In the genomic region with DNA sequence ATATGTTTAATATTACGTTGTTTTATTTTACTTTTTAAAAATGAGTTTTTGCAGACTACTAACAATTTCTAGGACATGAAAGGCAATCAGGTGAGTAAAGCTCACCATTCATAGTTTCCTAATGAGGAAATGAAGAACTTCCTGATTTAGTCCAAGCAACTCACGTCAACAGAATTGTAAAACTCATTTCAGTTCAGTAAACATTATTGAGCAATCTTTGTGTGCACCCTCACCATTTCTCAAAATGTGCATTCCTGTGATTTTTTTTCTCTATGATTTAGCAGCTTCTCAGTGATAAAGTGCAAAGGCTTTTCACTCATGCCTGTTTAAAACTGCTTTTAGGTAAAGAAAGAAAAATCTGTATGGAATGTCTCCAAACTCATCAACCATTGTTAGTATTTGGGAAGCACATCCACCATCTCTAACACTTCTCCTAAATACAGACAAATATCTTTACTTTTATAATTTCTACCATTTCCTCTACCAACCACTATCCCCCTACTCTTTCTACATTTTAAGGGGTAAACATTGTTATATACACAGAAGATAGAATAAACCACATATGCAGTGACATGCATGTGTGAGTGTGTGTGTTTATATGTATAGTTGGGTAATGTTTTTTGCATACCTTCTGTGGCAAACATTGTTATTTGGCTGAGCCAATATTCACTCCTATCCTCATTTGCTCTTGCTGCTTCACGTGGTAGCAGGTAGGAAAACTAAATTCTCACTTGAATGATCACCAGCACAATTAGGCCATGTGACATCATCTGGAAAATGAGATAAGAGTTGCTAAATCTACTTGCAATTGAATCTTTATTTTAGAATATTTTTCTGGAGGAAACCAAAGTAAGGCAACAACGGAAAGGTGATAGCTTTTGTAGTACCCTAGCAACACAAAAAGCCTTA, we compare ENCODE assay signal across 1 cellular context.
TF ChIP-seq lines count a peak whose summit lies in the region.

No MANE protein-coding gene starts in this region.

TF ChIP-seq in K562, 482 proteins besides CTCF, POLR2A, EP300 and RAD21 (continues in another document):
- TF ChIP-seq RAD51 (IDR thresholded peaks at IDR 0.05; ENCODE audit: borderline replicate concordance, low read depth) = peak; percentile 79
- TF ChIP-seq HEY1 (CRISPR knock-in tag; IDR thresholded peaks at IDR 0.05; ENCODE audit: borderline replicate concordance) = no peak
- no peak for TF ChIP-seq ZNF354B (CRISPR knock-in tag; IDR thresholded peaks at IDR 0.05)
- TF ChIP-seq, protein P1, sequence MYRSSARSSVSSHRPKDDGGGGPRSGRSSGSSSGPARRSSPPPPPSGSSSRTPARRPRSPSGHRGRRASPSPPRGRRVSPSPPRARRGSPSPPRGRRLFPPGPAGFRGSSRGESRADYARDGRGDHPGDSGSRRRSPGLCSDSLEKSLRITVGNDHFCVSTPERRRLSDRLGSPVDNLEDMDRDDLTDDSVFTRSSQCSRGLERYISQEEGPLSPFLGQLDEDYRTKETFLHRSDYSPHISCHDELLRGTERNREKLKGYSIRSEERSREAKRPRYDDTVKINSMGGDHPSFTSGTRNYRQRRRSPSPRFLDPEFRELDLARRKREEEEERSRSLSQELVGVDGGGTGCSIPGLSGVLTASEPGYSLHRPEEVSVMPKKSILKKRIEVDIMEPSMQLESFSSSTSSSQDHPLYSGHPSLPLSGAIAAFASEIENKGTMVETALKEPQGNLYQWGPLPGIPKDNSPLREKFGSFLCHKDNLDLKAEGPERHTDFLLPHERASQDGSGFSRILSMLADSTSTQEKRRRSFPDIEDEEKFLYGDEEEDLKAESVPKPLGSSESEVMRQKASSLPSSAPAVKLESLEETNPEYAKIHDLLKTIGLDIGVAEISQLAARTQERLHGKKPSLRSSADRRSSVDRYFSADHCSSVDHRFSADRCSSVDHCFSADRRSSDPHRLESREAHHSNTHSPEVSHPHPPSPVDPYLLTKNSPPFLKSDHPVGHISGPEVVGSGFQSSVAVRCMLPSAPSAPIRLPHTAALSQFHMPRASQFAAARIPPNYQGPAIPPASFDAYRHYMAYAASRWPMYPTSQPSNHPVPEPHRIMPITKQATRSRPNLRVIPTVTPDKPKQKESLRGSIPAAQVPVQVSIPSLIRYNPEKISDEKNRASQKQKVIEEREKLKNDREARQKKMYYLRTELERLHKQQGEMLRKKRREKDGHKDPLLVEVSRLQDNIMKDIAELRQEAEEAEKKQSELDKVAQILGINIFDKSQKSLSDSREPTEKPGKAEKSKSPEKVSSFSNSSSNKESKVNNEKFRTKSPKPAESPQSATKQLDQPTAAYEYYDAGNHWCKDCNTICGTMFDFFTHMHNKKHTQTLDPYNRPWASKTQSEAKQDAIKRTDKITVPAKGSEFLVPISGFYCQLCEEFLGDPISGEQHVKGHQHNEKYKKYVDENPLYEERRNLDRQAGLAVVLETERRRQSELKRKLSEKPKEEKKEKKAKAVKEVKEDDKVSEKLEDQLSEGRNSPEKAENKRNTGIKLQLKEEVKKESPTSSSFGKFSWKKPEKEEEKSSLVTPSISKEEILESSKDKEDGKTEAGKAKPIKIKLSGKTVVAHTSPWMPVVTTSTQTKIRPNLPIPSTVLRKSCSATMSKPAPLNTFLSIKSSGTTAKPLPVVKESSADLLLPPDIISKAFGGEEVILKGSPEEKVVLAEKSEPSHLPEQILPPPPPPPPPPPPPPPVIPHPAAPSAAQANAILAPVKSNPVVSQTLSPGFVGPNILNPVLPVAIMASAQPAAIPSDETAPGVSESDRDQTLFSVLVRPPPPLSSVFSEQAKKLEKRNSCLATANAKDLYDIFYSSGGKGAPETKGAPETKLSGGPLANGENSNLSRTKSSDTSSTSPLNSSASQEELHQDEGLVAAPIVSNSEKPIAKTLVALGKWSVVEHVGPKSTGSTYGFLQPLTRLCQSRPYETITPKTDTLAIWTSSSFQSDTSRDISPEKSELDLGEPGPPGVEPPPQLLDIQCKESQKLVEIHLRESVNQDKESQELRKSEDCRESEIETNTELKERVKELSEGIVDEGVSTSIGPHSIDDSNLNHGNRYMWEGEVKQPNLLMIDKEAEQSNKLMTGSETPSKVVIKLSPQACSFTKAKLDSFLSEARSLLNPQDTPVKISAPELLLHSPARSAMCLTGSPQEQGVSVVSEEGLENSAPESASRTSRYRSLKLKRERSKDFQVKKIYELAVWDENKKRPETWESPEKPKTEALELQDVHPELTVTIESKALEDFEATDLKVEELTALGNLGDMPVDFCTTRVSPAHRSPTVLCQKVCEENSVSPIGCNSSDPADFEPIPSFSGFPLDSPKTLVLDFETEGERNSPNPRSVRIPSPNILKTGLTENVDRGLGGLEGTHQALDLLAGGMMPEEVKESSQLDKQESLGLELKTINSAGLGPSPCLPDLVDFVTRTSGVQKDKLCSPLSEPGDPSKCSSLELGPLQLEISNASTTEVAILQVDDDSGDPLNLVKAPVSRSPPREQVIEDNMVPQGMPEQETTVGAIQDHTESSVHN (IDR thresholded peaks at IDR 0.05; ENCODE audit: borderline replicate concordance in 1 of 2, low read depth in 1 of 2) = 0 out of 4 replicates have a peak, but pooled peaks of 1 of the 2 experiments have one; percentile 13
- no peak for TF ChIP-seq NFIX (CRISPR knock-in tag; IDR thresholded peaks at IDR 0.05; ENCODE audit: low read depth)
- peak; percentile 73 for TF ChIP-seq L3MBTL2 (IDR thresholded peaks at IDR 0.05)
- TF ChIP-seq, protein P2, sequence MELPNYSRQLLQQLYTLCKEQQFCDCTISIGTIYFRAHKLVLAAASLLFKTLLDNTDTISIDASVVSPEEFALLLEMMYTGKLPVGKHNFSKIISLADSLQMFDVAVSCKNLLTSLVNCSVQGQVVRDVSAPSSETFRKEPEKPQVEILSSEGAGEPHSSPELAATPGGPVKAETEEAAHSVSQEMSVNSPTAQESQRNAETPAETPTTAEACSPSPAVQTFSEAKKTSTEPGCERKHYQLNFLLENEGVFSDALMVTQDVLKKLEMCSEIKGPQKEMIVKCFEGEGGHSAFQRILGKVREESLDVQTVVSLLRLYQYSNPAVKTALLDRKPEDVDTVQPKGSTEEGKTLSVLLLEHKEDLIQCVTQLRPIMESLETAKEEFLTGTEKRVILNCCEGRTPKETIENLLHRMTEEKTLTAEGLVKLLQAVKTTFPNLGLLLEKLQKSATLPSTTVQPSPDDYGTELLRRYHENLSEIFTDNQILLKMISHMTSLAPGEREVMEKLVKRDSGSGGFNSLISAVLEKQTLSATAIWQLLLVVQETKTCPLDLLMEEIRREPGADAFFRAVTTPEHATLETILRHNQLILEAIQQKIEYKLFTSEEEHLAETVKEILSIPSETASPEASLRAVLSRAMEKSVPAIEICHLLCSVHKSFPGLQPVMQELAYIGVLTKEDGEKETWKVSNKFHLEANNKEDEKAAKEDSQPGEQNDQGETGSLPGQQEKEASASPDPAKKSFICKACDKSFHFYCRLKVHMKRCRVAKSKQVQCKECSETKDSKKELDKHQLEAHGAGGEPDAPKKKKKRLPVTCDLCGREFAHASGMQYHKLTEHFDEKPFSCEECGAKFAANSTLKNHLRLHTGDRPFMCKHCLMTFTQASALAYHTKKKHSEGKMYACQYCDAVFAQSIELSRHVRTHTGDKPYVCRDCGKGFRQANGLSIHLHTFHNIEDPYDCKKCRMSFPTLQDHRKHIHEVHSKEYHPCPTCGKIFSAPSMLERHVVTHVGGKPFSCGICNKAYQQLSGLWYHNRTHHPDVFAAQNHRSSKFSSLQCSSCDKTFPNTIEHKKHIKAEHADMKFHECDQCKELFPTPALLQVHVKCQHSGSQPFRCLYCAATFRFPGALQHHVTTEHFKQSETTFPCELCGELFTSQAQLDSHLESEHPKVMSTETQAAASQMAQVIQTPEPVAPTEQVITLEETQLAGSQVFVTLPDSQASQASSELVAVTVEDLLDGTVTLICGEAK (IDR thresholded peaks at IDR 0.05) = no peak
- TF ChIP-seq, protein P2 (CRISPR knock-in tag; IDR thresholded peaks at IDR 0.05) = no peak
- no peak for TF ChIP-seq YY1 (IDR thresholded peaks at IDR 0.05; ENCODE audit: borderline replicate concordance in 1 of 3, control insufficient read depth in 1 of 3, extremely low read depth in 1 of 3, insufficient read depth in 3 of 3, insufficient read length in 1 of 3, insufficient replicate concordance in 2 of 3, low read depth in 1 of 3, low read length in 2 of 3)
- 0 out of 2 replicates have a peak, but pooled peaks have one; percentile 14 for TF ChIP-seq ZNF644 (tag; IDR thresholded peaks at IDR 0.05; ENCODE audit: low read depth)
- TF ChIP-seq KDM1A (IDR thresholded peaks at IDR 0.05) = peak; percentile 7 to 54; a peak in 2 of 4 replicates
- TF ChIP-seq RBM25 (IDR thresholded peaks at IDR 0.05; ENCODE audit: low read depth, low read length, severe bottlenecking) = no peak
- TF ChIP-seq PHF21A (IDR thresholded peaks at IDR 0.05; ENCODE audit: borderline replicate concordance, low read depth) = no peak; the same call in 1 of the 2 replicates
- no peak for TF ChIP-seq TARDBP (IDR thresholded peaks at IDR 0.05)
- TF ChIP-seq, protein P3, sequence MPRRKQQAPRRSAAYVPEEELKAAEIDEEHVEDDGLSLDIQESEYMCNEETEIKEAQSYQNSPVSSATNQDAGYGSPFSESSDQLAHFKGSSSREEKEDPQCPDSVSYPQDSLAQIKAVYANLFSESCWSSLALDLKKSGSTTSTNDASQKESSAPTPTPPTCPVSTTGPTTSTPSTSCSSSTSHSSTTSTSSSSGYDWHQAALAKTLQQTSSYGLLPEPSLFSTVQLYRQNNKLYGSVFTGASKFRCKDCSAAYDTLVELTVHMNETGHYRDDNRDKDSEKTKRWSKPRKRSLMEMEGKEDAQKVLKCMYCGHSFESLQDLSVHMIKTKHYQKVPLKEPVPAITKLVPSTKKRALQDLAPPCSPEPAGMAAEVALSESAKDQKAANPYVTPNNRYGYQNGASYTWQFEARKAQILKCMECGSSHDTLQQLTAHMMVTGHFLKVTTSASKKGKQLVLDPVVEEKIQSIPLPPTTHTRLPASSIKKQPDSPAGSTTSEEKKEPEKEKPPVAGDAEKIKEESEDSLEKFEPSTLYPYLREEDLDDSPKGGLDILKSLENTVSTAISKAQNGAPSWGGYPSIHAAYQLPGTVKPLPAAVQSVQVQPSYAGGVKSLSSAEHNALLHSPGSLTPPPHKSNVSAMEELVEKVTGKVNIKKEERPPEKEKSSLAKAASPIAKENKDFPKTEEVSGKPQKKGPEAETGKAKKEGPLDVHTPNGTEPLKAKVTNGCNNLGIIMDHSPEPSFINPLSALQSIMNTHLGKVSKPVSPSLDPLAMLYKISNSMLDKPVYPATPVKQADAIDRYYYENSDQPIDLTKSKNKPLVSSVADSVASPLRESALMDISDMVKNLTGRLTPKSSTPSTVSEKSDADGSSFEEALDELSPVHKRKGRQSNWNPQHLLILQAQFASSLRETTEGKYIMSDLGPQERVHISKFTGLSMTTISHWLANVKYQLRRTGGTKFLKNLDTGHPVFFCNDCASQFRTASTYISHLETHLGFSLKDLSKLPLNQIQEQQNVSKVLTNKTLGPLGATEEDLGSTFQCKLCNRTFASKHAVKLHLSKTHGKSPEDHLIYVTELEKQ (CRISPR knock-in tag; IDR thresholded peaks at IDR 0.05) = no peak
- no peak for TF ChIP-seq TEAD2 (tag; IDR thresholded peaks at IDR 0.05)
- TF ChIP-seq GATAD2B (IDR thresholded peaks at IDR 0.05; ENCODE audit: borderline replicate concordance) = no peak
- no peak for TF ChIP-seq ZC3H4 (CRISPR knock-in tag; IDR thresholded peaks at IDR 0.05; ENCODE audit: borderline replicate concordance)
- no peak for TF ChIP-seq ZNF584 (CRISPR knock-in tag; IDR thresholded peaks at IDR 0.05; ENCODE audit: low read depth)
- no peak for TF ChIP-seq TAF9B (IDR thresholded peaks at IDR 0.05; ENCODE audit: partially characterized antibody)
- no peak for TF ChIP-seq ZNF445 (CRISPR knock-in tag; IDR thresholded peaks at IDR 0.05; ENCODE audit: low read depth)
- 0 out of 2 replicates have a peak, but pooled peaks have one; percentile 3 for TF ChIP-seq MXI1 (IDR thresholded peaks at IDR 0.05; ENCODE audit: low read depth, low read length)
- TF ChIP-seq, protein P4, sequence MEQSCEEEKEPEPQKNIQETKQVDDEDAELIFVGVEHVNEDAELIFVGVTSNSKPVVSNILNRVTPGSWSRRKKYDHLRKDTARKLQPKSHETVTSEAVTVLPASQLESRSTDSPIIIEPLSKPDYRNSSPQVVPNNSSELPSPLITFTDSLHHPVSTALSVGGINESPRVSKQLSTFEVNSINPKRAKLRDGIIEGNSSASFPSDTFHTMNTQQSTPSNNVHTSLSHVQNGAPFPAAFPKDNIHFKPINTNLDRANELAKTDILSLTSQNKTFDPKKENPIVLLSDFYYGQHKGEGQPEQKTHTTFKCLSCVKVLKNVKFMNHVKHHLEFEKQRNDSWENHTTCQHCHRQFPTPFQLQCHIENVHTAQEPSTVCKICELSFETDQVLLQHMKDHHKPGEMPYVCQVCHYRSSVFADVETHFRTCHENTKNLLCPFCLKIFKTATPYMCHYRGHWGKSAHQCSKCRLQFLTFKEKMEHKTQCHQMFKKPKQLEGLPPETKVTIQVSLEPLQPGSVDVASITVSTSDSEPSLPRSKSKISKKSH (CRISPR knock-in tag; IDR thresholded peaks at IDR 0.05) = no peak
- no peak for TF ChIP-seq TCF7 (IDR thresholded peaks at IDR 0.05; ENCODE audit: borderline replicate concordance)
